Comparison of ENCODE assay signal across 1 cellular context in the genomic region with DNA sequence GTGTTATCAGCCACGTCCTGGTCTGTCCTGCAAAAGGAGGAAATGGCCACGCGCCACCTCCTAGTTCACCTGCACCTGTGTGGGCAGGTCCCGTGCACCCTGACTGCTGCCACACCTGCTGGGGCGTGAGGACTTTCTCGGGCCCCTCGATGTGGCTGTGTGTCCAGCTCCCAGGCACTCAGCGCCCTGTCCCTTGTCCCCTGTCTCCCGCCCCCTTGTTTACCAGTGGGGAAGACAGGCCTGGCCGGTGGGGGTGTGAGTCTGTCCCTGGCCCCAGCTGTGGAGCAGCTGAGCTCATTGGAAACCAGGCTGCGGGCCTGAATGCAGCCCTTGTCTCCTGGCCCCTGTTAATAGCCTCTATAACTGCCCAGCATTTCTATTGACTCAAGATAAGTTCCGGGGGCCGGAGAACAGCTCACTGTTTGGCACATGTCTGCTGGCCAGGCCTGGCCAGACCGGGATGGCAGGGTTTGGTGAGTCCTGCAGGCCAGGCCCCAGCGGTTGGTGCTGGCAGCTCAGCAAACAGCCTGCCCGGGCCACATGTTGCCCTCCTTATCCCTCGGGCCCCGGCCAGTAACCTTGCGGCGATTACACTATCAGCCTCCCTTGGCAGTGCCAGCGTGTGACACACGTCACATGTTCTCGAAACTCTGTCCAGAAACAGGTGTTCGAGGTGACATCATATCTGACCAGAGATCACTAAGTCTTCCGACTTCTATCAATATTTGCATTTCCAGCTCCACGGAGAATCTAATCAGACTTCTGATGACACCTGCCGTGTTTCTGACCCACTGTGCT.
TF ChIP-seq lines count a peak whose summit lies in the region.

No MANE protein-coding gene starts in this region.

TF ChIP-seq in HepG2, 621 proteins besides CTCF, POLR2A, EP300 and RAD21 (continued from another document and continues in another):
- TF ChIP-seq, protein P1, sequence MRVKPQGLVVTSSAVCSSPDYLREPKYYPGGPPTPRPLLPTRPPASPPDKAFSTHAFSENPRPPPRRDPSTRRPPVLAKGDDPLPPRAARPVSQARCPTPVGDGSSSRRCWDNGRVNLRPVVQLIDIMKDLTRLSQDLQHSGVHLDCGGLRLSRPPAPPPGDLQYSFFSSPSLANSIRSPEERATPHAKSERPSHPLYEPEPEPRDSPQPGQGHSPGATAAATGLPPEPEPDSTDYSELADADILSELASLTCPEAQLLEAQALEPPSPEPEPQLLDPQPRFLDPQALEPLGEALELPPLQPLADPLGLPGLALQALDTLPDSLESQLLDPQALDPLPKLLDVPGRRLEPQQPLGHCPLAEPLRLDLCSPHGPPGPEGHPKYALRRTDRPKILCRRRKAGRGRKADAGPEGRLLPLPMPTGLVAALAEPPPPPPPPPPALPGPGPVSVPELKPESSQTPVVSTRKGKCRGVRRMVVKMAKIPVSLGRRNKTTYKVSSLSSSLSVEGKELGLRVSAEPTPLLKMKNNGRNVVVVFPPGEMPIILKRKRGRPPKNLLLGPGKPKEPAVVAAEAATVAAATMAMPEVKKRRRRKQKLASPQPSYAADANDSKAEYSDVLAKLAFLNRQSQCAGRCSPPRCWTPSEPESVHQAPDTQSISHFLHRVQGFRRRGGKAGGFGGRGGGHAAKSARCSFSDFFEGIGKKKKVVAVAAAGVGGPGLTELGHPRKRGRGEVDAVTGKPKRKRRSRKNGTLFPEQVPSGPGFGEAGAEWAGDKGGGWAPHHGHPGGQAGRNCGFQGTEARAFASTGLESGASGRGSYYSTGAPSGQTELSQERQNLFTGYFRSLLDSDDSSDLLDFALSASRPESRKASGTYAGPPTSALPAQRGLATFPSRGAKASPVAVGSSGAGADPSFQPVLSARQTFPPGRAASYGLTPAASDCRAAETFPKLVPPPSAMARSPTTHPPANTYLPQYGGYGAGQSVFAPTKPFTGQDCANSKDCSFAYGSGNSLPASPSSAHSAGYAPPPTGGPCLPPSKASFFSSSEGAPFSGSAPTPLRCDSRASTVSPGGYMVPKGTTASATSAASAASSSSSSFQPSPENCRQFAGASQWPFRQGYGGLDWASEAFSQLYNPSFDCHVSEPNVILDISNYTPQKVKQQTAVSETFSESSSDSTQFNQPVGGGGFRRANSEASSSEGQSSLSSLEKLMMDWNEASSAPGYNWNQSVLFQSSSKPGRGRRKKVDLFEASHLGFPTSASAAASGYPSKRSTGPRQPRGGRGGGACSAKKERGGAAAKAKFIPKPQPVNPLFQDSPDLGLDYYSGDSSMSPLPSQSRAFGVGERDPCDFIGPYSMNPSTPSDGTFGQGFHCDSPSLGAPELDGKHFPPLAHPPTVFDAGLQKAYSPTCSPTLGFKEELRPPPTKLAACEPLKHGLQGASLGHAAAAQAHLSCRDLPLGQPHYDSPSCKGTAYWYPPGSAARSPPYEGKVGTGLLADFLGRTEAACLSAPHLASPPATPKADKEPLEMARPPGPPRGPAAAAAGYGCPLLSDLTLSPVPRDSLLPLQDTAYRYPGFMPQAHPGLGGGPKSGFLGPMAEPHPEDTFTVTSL (CRISPR knock-in tag; IDR thresholded peaks at IDR 0.05; ENCODE audit: borderline replicate concordance) = no peak
- TF ChIP-seq SP5 (CRISPR knock-in tag; IDR thresholded peaks at IDR 0.05; ENCODE audit: borderline replicate concordance, low read depth) (peak; percentile 94), TBL1XR1 (IDR thresholded peaks at IDR 0.05; ENCODE audit: borderline replicate concordance, low read length, partially characterized antibody) (no peak), ZNF30 (CRISPR knock-in tag; IDR thresholded peaks at IDR 0.05) (no peak), ZNF274 (CRISPR knock-in tag; IDR thresholded peaks at IDR 0.05) (no peak), NONO (IDR thresholded peaks at IDR 0.05) (no peak), NONO (CRISPR knock-in tag; conservative IDR thresholded peaks at IDR 0.05) (no peak), NAIF1 (CRISPR knock-in tag; IDR thresholded peaks at IDR 0.05; ENCODE audit: borderline replicate concordance) (no peak), SMAD3 (CRISPR knock-in tag; IDR thresholded peaks at IDR 0.05) (peak; percentile 59; the same call in 1 of the 2 replicates), HNRNPUL1 (IDR thresholded peaks at IDR 0.05; ENCODE audit: low read depth, low read length) (no peak), SCMH1 (CRISPR knock-in tag; IDR thresholded peaks at IDR 0.05; ENCODE audit: borderline replicate concordance) (no peak), ZNF547 (CRISPR knock-in tag; IDR thresholded peaks at IDR 0.05) (0 out of 2 replicates have a peak, but pooled peaks have one; percentile 25), ZNF816 (CRISPR knock-in tag; IDR thresholded peaks at IDR 0.05; ENCODE audit: borderline replicate concordance) (no peak), PHF21A (CRISPR knock-in tag; IDR thresholded peaks at IDR 0.05) (peak; percentile 89)
- TF ChIP-seq, protein P2, sequence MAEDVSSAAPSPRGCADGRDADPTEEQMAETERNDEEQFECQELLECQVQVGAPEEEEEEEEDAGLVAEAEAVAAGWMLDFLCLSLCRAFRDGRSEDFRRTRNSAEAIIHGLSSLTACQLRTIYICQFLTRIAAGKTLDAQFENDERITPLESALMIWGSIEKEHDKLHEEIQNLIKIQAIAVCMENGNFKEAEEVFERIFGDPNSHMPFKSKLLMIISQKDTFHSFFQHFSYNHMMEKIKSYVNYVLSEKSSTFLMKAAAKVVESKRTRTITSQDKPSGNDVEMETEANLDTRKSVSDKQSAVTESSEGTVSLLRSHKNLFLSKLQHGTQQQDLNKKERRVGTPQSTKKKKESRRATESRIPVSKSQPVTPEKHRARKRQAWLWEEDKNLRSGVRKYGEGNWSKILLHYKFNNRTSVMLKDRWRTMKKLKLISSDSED (CRISPR knock-in tag; IDR thresholded peaks at IDR 0.05) = no peak
- TF ChIP-seq, protein P3, sequence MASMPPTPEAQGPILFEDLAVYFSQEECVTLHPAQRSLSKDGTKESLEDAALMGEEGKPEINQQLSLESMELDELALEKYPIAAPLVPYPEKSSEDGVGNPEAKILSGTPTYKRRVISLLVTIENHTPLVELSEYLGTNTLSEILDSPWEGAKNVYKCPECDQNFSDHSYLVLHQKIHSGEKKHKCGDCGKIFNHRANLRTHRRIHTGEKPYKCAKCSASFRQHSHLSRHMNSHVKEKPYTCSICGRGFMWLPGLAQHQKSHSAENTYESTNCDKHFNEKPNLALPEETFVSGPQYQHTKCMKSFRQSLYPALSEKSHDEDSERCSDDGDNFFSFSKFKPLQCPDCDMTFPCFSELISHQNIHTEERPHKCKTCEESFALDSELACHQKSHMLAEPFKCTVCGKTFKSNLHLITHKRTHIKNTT (CRISPR knock-in tag; IDR thresholded peaks at IDR 0.05) = no peak
- TF ChIP-seq, protein P4, sequence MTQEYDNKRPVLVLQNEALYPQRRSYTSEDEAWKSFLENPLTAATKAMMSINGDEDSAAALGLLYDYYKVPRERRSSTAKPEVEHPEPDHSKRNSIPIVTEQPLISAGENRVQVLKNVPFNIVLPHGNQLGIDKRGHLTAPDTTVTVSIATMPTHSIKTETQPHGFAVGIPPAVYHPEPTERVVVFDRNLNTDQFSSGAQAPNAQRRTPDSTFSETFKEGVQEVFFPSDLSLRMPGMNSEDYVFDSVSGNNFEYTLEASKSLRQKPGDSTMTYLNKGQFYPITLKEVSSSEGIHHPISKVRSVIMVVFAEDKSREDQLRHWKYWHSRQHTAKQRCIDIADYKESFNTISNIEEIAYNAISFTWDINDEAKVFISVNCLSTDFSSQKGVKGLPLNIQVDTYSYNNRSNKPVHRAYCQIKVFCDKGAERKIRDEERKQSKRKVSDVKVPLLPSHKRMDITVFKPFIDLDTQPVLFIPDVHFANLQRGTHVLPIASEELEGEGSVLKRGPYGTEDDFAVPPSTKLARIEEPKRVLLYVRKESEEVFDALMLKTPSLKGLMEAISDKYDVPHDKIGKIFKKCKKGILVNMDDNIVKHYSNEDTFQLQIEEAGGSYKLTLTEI (CRISPR knock-in tag; conservative IDR thresholded peaks at IDR 0.05) = no peak
- TF ChIP-seq, protein P5, sequence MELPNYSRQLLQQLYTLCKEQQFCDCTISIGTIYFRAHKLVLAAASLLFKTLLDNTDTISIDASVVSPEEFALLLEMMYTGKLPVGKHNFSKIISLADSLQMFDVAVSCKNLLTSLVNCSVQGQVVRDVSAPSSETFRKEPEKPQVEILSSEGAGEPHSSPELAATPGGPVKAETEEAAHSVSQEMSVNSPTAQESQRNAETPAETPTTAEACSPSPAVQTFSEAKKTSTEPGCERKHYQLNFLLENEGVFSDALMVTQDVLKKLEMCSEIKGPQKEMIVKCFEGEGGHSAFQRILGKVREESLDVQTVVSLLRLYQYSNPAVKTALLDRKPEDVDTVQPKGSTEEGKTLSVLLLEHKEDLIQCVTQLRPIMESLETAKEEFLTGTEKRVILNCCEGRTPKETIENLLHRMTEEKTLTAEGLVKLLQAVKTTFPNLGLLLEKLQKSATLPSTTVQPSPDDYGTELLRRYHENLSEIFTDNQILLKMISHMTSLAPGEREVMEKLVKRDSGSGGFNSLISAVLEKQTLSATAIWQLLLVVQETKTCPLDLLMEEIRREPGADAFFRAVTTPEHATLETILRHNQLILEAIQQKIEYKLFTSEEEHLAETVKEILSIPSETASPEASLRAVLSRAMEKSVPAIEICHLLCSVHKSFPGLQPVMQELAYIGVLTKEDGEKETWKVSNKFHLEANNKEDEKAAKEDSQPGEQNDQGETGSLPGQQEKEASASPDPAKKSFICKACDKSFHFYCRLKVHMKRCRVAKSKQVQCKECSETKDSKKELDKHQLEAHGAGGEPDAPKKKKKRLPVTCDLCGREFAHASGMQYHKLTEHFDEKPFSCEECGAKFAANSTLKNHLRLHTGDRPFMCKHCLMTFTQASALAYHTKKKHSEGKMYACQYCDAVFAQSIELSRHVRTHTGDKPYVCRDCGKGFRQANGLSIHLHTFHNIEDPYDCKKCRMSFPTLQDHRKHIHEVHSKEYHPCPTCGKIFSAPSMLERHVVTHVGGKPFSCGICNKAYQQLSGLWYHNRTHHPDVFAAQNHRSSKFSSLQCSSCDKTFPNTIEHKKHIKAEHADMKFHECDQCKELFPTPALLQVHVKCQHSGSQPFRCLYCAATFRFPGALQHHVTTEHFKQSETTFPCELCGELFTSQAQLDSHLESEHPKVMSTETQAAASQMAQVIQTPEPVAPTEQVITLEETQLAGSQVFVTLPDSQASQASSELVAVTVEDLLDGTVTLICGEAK (IDR thresholded peaks at IDR 0.05) = no peak
- TF ChIP-seq, protein P5 (CRISPR knock-in tag; IDR thresholded peaks at IDR 0.05) = no peak; the same call in 1 of the 2 replicates
- TF ChIP-seq, protein P6, sequence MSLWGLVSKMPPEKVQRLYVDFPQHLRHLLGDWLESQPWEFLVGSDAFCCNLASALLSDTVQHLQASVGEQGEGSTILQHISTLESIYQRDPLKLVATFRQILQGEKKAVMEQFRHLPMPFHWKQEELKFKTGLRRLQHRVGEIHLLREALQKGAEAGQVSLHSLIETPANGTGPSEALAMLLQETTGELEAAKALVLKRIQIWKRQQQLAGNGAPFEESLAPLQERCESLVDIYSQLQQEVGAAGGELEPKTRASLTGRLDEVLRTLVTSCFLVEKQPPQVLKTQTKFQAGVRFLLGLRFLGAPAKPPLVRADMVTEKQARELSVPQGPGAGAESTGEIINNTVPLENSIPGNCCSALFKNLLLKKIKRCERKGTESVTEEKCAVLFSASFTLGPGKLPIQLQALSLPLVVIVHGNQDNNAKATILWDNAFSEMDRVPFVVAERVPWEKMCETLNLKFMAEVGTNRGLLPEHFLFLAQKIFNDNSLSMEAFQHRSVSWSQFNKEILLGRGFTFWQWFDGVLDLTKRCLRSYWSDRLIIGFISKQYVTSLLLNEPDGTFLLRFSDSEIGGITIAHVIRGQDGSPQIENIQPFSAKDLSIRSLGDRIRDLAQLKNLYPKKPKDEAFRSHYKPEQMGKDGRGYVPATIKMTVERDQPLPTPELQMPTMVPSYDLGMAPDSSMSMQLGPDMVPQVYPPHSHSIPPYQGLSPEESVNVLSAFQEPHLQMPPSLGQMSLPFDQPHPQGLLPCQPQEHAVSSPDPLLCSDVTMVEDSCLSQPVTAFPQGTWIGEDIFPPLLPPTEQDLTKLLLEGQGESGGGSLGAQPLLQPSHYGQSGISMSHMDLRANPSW (CRISPR knock-in tag; IDR thresholded peaks at IDR 0.05; ENCODE audit: borderline replicate concordance) = 0 out of 2 replicates have a peak, but pooled peaks have one; percentile 23
- TF ChIP-seq, protein P7, sequence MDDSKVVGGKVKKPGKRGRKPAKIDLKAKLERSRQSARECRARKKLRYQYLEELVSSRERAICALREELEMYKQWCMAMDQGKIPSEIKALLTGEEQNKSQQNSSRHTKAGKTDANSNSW (CRISPR knock-in tag; IDR thresholded peaks at IDR 0.05; ENCODE audit: borderline replicate concordance) = no peak
- TF ChIP-seq, protein P8, sequence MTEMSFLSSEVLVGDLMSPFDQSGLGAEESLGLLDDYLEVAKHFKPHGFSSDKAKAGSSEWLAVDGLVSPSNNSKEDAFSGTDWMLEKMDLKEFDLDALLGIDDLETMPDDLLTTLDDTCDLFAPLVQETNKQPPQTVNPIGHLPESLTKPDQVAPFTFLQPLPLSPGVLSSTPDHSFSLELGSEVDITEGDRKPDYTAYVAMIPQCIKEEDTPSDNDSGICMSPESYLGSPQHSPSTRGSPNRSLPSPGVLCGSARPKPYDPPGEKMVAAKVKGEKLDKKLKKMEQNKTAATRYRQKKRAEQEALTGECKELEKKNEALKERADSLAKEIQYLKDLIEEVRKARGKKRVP (CRISPR knock-in tag; IDR thresholded peaks at IDR 0.05) = no peak; a peak in 1 of 4 replicates
- TF ChIP-seq, protein P9, sequence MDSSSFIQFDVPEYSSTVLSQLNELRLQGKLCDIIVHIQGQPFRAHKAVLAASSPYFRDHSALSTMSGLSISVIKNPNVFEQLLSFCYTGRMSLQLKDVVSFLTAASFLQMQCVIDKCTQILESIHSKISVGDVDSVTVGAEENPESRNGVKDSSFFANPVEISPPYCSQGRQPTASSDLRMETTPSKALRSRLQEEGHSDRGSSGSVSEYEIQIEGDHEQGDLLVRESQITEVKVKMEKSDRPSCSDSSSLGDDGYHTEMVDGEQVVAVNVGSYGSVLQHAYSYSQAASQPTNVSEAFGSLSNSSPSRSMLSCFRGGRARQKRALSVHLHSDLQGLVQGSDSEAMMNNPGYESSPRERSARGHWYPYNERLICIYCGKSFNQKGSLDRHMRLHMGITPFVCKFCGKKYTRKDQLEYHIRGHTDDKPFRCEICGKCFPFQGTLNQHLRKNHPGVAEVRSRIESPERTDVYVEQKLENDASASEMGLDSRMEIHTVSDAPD (CRISPR knock-in tag; IDR thresholded peaks at IDR 0.05) = peak; percentile 99
